18 cellular contexts compared by ENCODE assay signal in genomic region chr5:91142819-91143218, GRCh38.
"Had no signal": no experiment of that assay in that cellular context is flagged by ENCODE, and none has a peak within 500 bp of the region (broad histone marks: within the 10 kb centered on the region; RNA-seq: fewer than 3 reads in every experiment).

No MANE protein-coding gene starts in this region.

- H3K4me3 ChIP-seq: heart right ventricle, lower lobe of right lung, suprapubic skin had no signal

- DNase-seq: activated CD4-positive, alpha-beta memory T cell treated with anti-CD3 and anti-CD28 coated beads, Interleukin-2, amount 10 ng/mL, durations not matched to agents 7 days and 5 days; activated CD4-positive, alpha-beta T cell treated with anti-CD3 and anti-CD28 coated beads for 4 hours; activated effector memory CD4-positive, alpha-beta T cell treated with Interleukin-2 at 50 U/mL for 16 hours; activated naive CD4-positive, alpha-beta T cell treated with anti-CD3 and anti-CD28 coated beads, Interleukin-2, amount 50 U/mL, for 16 hours; activated T-cell treated with anti-CD3 and anti-CD28 coated beads, Interleukin-2, amount 50 U/mL, for 24 hours; dermis blood vessel endothelial cell; heart right ventricle; left colon; lower lobe of right lung; naive B cell; small intestine; stimulated activated CD4-positive, alpha-beta T cell treated with anti-CD3 and anti-CD28 coated beads, Interleukin-4, amount 100 ng/mL, for 4 hours; stimulated activated CD8-positive, alpha-beta memory T cell treated with anti-CD3 and anti-CD28 coated beads, Interleukin-4, amount 100 ng/mL, for 48 hours; SW 1271 had no signal

- H3K27ac Mint-ChIP-seq: activated CD4-positive, alpha-beta memory T cell treated with anti-CD3 and anti-CD28 coated beads, Interleukin-2, amount 10 ng/mL, durations not matched to agents 7 days and 5 days; activated T-cell treated with anti-CD3 and anti-CD28 coated beads, Interleukin-2, amount 50 U/mL, for 24 hours; naive B cell; stimulated activated naive CD8-positive, alpha-beta T cell treated with anti-CD3 and anti-CD28 coated beads, Interleukin-15, Interleukin-2, amounts not matched to agents 100 ng/mL and 50 ng/mL, for 24 hours; type B pancreatic cell had no signal

- ATAC-seq: left colon, lower lobe of right lung, WTC11 had no signal

- H3K27me3 ChIP-seq: heart right ventricle, suprapubic skin had no signal

- H3K36me3 ChIP-seq: heart right ventricle, lower lobe of right lung, suprapubic skin had no signal

- H3K9me3 ChIP-seq: lower lobe of right lung, suprapubic skin had no signal

- H3K4me3 Mint-ChIP-seq: activated CD4-positive, alpha-beta memory T cell treated with anti-CD3 and anti-CD28 coated beads, Interleukin-2, amount 10 ng/mL, durations not matched to agents 7 days and 5 days; activated T-cell treated with anti-CD3 and anti-CD28 coated beads, Interleukin-2, amount 50 U/mL, for 24 hours; naive B cell; stimulated activated naive CD8-positive, alpha-beta T cell treated with anti-CD3 and anti-CD28 coated beads, Interleukin-15, Interleukin-2, amounts not matched to agents 100 ng/mL and 50 ng/mL, for 24 hours; type B pancreatic cell; WTC11 had no signal

- H3K36me3 Mint-ChIP-seq: naive B cell, type B pancreatic cell had no signal

- H3K4me1 Mint-ChIP-seq: naive B cell had no signal

- H3K27ac ChIP-seq: heart right ventricle, lower lobe of right lung, suprapubic skin had no signal

- H3K27me3 Mint-ChIP-seq: naive B cell, type B pancreatic cell had no signal

- H3K9me3 Mint-ChIP-seq: activated T-cell treated with anti-CD3 and anti-CD28 coated beads, Interleukin-2, amount 50 U/mL, for 24 hours; stimulated activated naive CD8-positive, alpha-beta T cell treated with anti-CD3 and anti-CD28 coated beads, Interleukin-15, Interleukin-2, amounts not matched to agents 100 ng/mL and 50 ng/mL, for 24 hours; type B pancreatic cell had no signal
